In the genomic region with DNA sequence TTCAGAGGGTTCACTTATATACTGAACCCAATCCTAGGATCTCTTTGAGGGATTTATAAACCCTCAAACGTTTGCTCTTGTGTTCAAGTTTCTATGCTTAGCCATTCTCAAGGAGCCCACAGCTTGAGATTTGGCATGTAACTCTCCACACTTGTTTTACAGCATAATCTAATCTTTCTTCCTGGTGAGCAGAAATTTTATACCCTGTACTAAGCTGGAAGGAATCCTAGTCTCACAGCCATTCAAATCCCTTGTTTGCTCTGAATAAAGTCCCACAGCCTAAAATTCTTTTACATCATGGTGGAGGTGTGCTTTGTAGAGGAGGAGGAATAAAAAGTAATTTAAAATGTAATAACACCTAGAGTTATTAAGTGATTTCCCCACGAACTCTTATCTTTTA, we compare ENCODE assay signal across 23 cellular contexts. TPM values are rescaled to one million over a fixed set of nuclear protein-coding genes. Genes with fewer than 3 reads are reported as not detected.
DNase-seq lines count a peak whose midpoint lies in the region; ATAC-seq, FAIRE-seq and TF ChIP-seq lines count a peak whose summit lies in the region.
"Had no signal": no experiment of that assay in that cellular context is flagged by ENCODE, and none has a peak within 500 bp of the region (broad histone marks: within the 10 kb centered on the region; RNA-seq: fewer than 3 reads in every experiment).

No MANE protein-coding gene starts in this region.

- H3K27ac ChIP-seq in 22Rv1, result peak overlapping the region; percentile 3; the same call in 1 of the 2 replicates
- H3K27ac ChIP-seq: SJSA1 had no signal

- TF ChIP-seq CTCF in 22Rv1 (IDR thresholded peaks at IDR 0.05) (no peak), choroid plexus epithelial cell (conservative IDR thresholded peaks at IDR 0.05; ENCODE audit: low read depth, low read length) (no peak), osteocyte (IDR thresholded peaks at IDR 0.05) (no peak)

- no peak overlapping the region for H3K4me3 Mint-ChIP-seq in osteocyte (ENCODE audit: unreplicated experiment)
- H3K4me3 Mint-ChIP-seq: CD4-positive, alpha-beta T cell; IgD-negative memory B cell had no signal

- no peak for ATAC-seq in HG03280 (IDR thresholded peaks at IDR 0.05; ENCODE audit: unreplicated experiment)
- ATAC-seq: HCT116 had no signal

- no peak for FAIRE-seq in GM12891 (lab: Jason Lieb, UNC)
- FAIRE-seq: GM18507 had no signal

- H3K9me3 Mint-ChIP-seq in osteocyte (ENCODE audit: unreplicated experiment), result no peaks in the 10 kb centered on the region
- H3K9me3 Mint-ChIP-seq: CD4-positive, alpha-beta T cell; IgD-negative memory B cell had no signal

- H3K27me3 Mint-ChIP-seq in osteocyte (ENCODE audit: unreplicated experiment), result no peaks in the 10 kb centered on the region

- peak; percentile 45 for DNase-seq in NCI-H69 (lab: John Stamatoyannopoulos, UW)
- peak; percentile 29 for DNase-seq in choroid plexus epithelial cell (ENCODE audit: low read depth)
- DNase-seq in osteocyte (ENCODE audit: extremely low spot score, unreplicated experiment), result no peak
- no peak for DNase-seq in NCI-H345 treated with DMSO at 0.1 percent for 48 hours (lab: John Stamatoyannopoulos, UW; ENCODE audit: unreplicated experiment)
- DNase-seq in GM12891 (ENCODE audit: insufficient read length, low spot score), result no peak
- DNase-seq in SK-N-DZ (ENCODE audit: low spot score), result no peak
- DNase-seq: CD4-positive, alpha-beta T cell; GF-D8; GOT3; Kasumi-1; MM.1S; NCI-H1105; NCI-H1694; NCI-H2081 treated with DMSO at 0.1 percent for 48 hours; NCI-H524 had no signal

- H3K4me1 Mint-ChIP-seq in osteocyte (ENCODE audit: unreplicated experiment), result peaks cover 34% of the 10 kb centered on the region
- H3K4me1 Mint-ChIP-seq: IgD-negative memory B cell had no signal

- TF ChIP-seq POLR2A in GM12891 (IDR thresholded peaks at IDR 0.05; ENCODE audit: low read depth, low read length), result no peak

- H3K27ac Mint-ChIP-seq in osteocyte (ENCODE audit: unreplicated experiment), result peak overlapping the region; percentile 8
- H3K27ac Mint-ChIP-seq: CD4-positive, alpha-beta T cell; IgD-negative memory B cell had no signal

- no peaks in the 10 kb centered on the region for H3K36me3 Mint-ChIP-seq in osteocyte (ENCODE audit: unreplicated experiment)
- H3K36me3 Mint-ChIP-seq: IgD-negative memory B cell had no signal

- no peak overlapping the region for H3K4me3 ChIP-seq in choroid plexus epithelial cell (ENCODE audit: low read depth, low read length)
- H3K4me3 ChIP-seq: SJSA1 had no signal

TF ChIP-seq in GM12891, 5 proteins besides CTCF, POLR2A, EP300 and RAD21:
- TF ChIP-seq POU2F2 (IDR thresholded peaks at IDR 0.05; ENCODE audit: low read depth, low read length) (no peak), SPI1 (IDR thresholded peaks at IDR 0.05; ENCODE audit: low read depth, low read length) (no peak), PAX5 (IDR thresholded peaks at IDR 0.05; ENCODE audit: insufficient read depth, low read length, severe bottlenecking) (no peak), POLR2AphosphoS5 (IDR thresholded peaks at IDR 0.05; ENCODE audit: low read depth, low read length) (no peak)

RNA-seq across cellular contexts. Expression of a gene that starts 5.3 kb away (rescaled TPM):
- not detected in 2 replicates for total RNA-seq in osteocyte
- not detected for polyA plus RNA-seq in GM12891 (2012; ENCODE audit: low read depth, missing spikeins)
- not detected in 2 replicates for polyA plus RNA-seq in SK-N-DZ (2014; cell fraction: cytosol; rRNA removed)
- polyA plus RNA-seq in SK-N-DZ (2014; cell fraction: nucleus; rRNA removed), result not detected in 2 replicates
- total RNA-seq: A172; CD4-positive, alpha-beta T cell; SJSA1 had no signal
- polyA plus RNA-seq: BJ, IgD-negative memory B cell had no signal

RNA-seq across cellular contexts. Expression of a gene that starts 56.6 kb away (rescaled TPM):
- total RNA-seq in osteocyte, result 4.9 and 5.5 TPM in 2 replicates
- not detected for polyA plus RNA-seq in GM12891 (2012; ENCODE audit: low read depth, missing spikeins)
- 38.4 and 42.4 TPM in 2 replicates for polyA plus RNA-seq in SK-N-DZ (2014; cell fraction: cytosol; rRNA removed)
- 16.9 and 20.2 TPM in 2 replicates for polyA plus RNA-seq in SK-N-DZ (2014; cell fraction: nucleus; rRNA removed)

Comparison
In these comparisons a context has a peak if more than half of its experiments do, and no peak if none do; other contexts are left out.
1. DNase-seq: peak in NCI-H69 (single experiment) and choroid plexus epithelial cell (single experiment); none in osteocyte (single experiment), NCI-H345 treated with DMSO at 0.1 percent for 48 hours (single experiment), GM12891 (single experiment) and SK-N-DZ (single experiment).